Comparison of ENCODE assay signal across 16 cellular contexts in genomic region chr12:43896496-43896895, GRCh38.
DNase-seq lines count a peak whose midpoint lies in the region; ATAC-seq and TF ChIP-seq lines count a peak whose summit lies in the region.
"Had no signal": no experiment of that assay in that cellular context is flagged by ENCODE, and none has a peak within 500 bp of the region (broad histone marks: within the 10 kb centered on the region; RNA-seq: fewer than 3 reads in every experiment).

No MANE protein-coding gene starts in this region.

- intact Hi-C loops in left lung (cut with DNase I) = no loop called here

- ATAC-seq in esophagus mucosa (peak; percentile 35), GM21576 (IDR thresholded peaks at IDR 0.05; ENCODE audit: unreplicated experiment) (no peak), left lung (no peak)
- ATAC-seq: K562 had no signal

- no peak for TF ChIP-seq CTCF in left lung (IDR thresholded peaks at IDR 0.05)

- H3K36me3 ChIP-seq in BLaER1 (no peaks in the 10 kb centered on the region), left lung (no peaks in the 10 kb centered on the region)

- H3K4me3 ChIP-seq in BLaER1 (no peak overlapping the region), left lung (no peak overlapping the region)
- H3K4me3 ChIP-seq: K562 had no signal

- H4K20me1 ChIP-seq in BLaER1 = no peaks in the 10 kb centered on the region

- 0 out of 2 replicates have a peak overlapping the region, but pooled peaks have one; percentile 7 for H3K4me2 ChIP-seq in BLaER1

- H3K27ac ChIP-seq in BLaER1 (no peak overlapping the region), left lung (no peak overlapping the region)
- H3K27ac ChIP-seq: RWPE1 had no signal

- H3K9ac ChIP-seq in BLaER1 = no peak overlapping the region

- H3K27me3 ChIP-seq in BLaER1 (no peaks in the 10 kb centered on the region), left lung (no peaks in the 10 kb centered on the region)

- H3K4me1 ChIP-seq in BLaER1 (peaks cover 9% of the 10 kb centered on the region; the same call in 1 of the 2 replicates), left lung (no peaks in the 10 kb centered on the region)

- DNase-seq in NCI-H226 (peak; percentile 9), left kidney (ENCODE audit: low read depth, low spot score) (peak; percentile 57), SK-N-DZ (ENCODE audit: low spot score) (no peak), left lung (no peak)
- DNase-seq: Caco-2, HCEC 1CT, NCI-H1436, NCI-H2029, NCI-H2171 treated with DMSO at 0.1 percent for 48 hours, NCI-H748 treated with DMSO at 0.1 percent for 48 hours, OCI-M1 had no signal

- H3K9me3 ChIP-seq in BLaER1 (no peaks in the 10 kb centered on the region), left lung (no peaks in the 10 kb centered on the region)
- H3K9me3 ChIP-seq: Caco-2 had no signal

Comparison
In these comparisons a context has a peak if more than half of its experiments do, and no peak if none do; other contexts are left out.
1. DNase-seq: peak in NCI-H226 (single experiment) and left kidney (single experiment); none in SK-N-DZ (single experiment) and left lung (0 of 2).